11 cellular contexts compared by ENCODE assay signal in genomic region chr1:19606817-19607706, GRCh38. TPM values are rescaled to one million over a fixed set of nuclear protein-coding genes. Genes with fewer than 3 reads are reported as not detected.
DNase-seq lines count a peak whose midpoint lies in the region; ATAC-seq, FAIRE-seq and TF ChIP-seq lines count a peak whose summit lies in the region.
"Had no signal": no experiment of that assay in that cellular context is flagged by ENCODE, and none has a peak within 500 bp of the region (broad histone marks: within the 10 kb centered on the region; RNA-seq: fewer than 3 reads in every experiment).

No MANE protein-coding gene starts in this region.

- H3K9ac ChIP-seq in astrocyte (ENCODE audit: low read length) = no peak overlapping the region

- H3K4me3 Mint-ChIP-seq in CD4-positive, alpha-beta T cell = peak overlapping the region; percentile 56
- H3K4me3 Mint-ChIP-seq in astrocyte (ENCODE audit: unreplicated experiment) = no peak overlapping the region

- DNase-seq in CD4-positive, alpha-beta T cell = peak in 7 of 10 experiments; percentile 17 to 52 (median 23)
- peak in 4 of 5 experiments; percentile 30 to 86 (median 64) for DNase-seq in T-helper 2 cell
- DNase-seq in astrocyte (ENCODE audit: low read depth) = peak; percentile 53
- no peak for DNase-seq in sciatic nerve (ENCODE audit: low spot score)
- no peak for DNase-seq in NCI-H1092 (lab: John Stamatoyannopoulos, UW)
- DNase-seq in iPS-NIHi11 (ENCODE audit: low spot score) = no peak
- DNase-seq: NCI-H1436 treated with DMSO at 0.1 percent for 48 hours had no signal

- intact Hi-C loops in CD4-positive, alpha-beta T cell (cut with DNase I, micrococcal nuclease) = no loop called here
- intact Hi-C loops in sciatic nerve (cut with DNase I) = no loop called here

- H3K36me3 Mint-ChIP-seq in CD4-positive, alpha-beta T cell (ENCODE audit: low read depth) = peaks cover 58% of the 10 kb centered on the region
- no peaks in the 10 kb centered on the region for H3K36me3 Mint-ChIP-seq in astrocyte (ENCODE audit: low read depth, unreplicated experiment)

- no peaks in the 10 kb centered on the region for H3K4me1 ChIP-seq in astrocyte (ENCODE audit: insufficient read depth, low read length)

- no peak overlapping the region for H3K4me3 ChIP-seq in astrocyte (ENCODE audit: insufficient read depth, low read depth, low read length)

- no peak for TF ChIP-seq CTCF in CD4-positive, alpha-beta T cell (IDR thresholded peaks at IDR 0.05)
- TF ChIP-seq CTCF in astrocyte (IDR thresholded peaks at IDR 0.05; ENCODE audit: insufficient read depth, low read depth, low read length) = no peak

- peak; percentile 72 for ATAC-seq in CD4-positive, alpha-beta T cell (ENCODE audit: poor library complexity)
- ATAC-seq in sciatic nerve = peak; percentile 50
- ATAC-seq in HG02571 (IDR thresholded peaks at IDR 0.05; ENCODE audit: unreplicated experiment) = no peak
- no peak for ATAC-seq in HG03097 (IDR thresholded peaks at IDR 0.05; ENCODE audit: low FRiP score, unreplicated experiment)

- CTCF ChIA-PET in CD4-positive, alpha-beta T cell (lab: Charles Lee) = interaction anchor here (1.4 to 2.4 kb wide), 2 partner anchors 10 kb away, joined by 4 to 6 read pairs; a partner anchor contains a TSS

- H3K4me2 ChIP-seq in astrocyte (ENCODE audit: low read length) = no peak overlapping the region

- peaks cover 88% of the 10 kb centered on the region for H3K79me2 ChIP-seq in astrocyte (ENCODE audit: insufficient read depth, low read length)

- no peak overlapping the region for H3K27ac ChIP-seq in CD4-positive, alpha-beta T cell (ENCODE audit: low read depth, low read length)
- no peak overlapping the region for H3K27ac ChIP-seq in astrocyte (ENCODE audit: low read depth, low read length)

- no peaks in the 10 kb centered on the region for H3K27me3 ChIP-seq in CD4-positive, alpha-beta T cell (ENCODE audit: control insufficient read depth, insufficient read depth, low read length)
- H3K27me3 ChIP-seq in astrocyte (ENCODE audit: insufficient read depth, low read length) = no peaks in the 10 kb centered on the region

- no peak overlapping the region for H2AFZ ChIP-seq in astrocyte (ENCODE audit: low read depth, low read length)

- no peaks in the 10 kb centered on the region for H3K9me3 ChIP-seq in CD4-positive, alpha-beta T cell (ENCODE audit: control insufficient read depth, low read length)
- no peaks in the 10 kb centered on the region for H3K9me3 ChIP-seq in astrocyte (ENCODE audit: insufficient read depth, low read depth, low read length)

- H3K4me1 Mint-ChIP-seq in CD4-positive, alpha-beta T cell (ENCODE audit: low read depth) = peaks cover 63% of the 10 kb centered on the region
- H3K4me1 Mint-ChIP-seq in astrocyte (ENCODE audit: low read depth, unreplicated experiment) = peaks cover 3% of the 10 kb centered on the region

- POLR2A ChIA-PET in CD4-positive, alpha-beta T cell (lab: Charles Lee) = interaction anchor here (3.4 kb wide), 1 partner anchor 10 kb away, joined by 43 read pairs; a partner anchor contains a TSS

- no peaks in the 10 kb centered on the region for H3K9me3 Mint-ChIP-seq in CD4-positive, alpha-beta T cell
- H3K9me3 Mint-ChIP-seq in astrocyte (ENCODE audit: unreplicated experiment) = no peaks in the 10 kb centered on the region

- H3K27ac Mint-ChIP-seq in CD4-positive, alpha-beta T cell = peak overlapping the region; percentile 100
- no peak overlapping the region for H3K27ac Mint-ChIP-seq in astrocyte (ENCODE audit: unreplicated experiment)

- FAIRE-seq in astrocyte (lab: Jason Lieb, UNC) = no peak

- no peaks in the 10 kb centered on the region for H3K36me3 ChIP-seq in astrocyte (ENCODE audit: insufficient read depth, low read length)

- H3K27me3 Mint-ChIP-seq in CD4-positive, alpha-beta T cell = no peaks in the 10 kb centered on the region
- H3K27me3 Mint-ChIP-seq in astrocyte (ENCODE audit: low read depth, unreplicated experiment) = no peaks in the 10 kb centered on the region

- peaks cover 87% of the 10 kb centered on the region for H4K20me1 ChIP-seq in astrocyte (ENCODE audit: insufficient read depth, low read length)

RNA-seq across cellular contexts. Expression of gene NBL1, which starts 37.0 kb away (rescaled TPM):
- total RNA-seq in CD4-positive, alpha-beta T cell = 10 to 100 TPM; 26.4 to 29.7 TPM
- 58.3 and 74.8 TPM in 2 replicates for total RNA-seq in astrocyte
- total RNA-seq in sciatic nerve = 119 TPM

RNA-seq across cellular contexts. Expression of gene HTR6, which starts 57.6 kb away (rescaled TPM):
- total RNA-seq in CD4-positive, alpha-beta T cell = 1 to 10 TPM; 2.1 to 2.2 TPM
- total RNA-seq in astrocyte = 0.11 TPM in 1 of 2 replicates, not detected in the other
- not detected for total RNA-seq in sciatic nerve
- total RNA-seq: renal cortical epithelial cell, ureter had no signal

Comparison
In these comparisons a context has a peak if more than half of its experiments do, and no peak if none do; other contexts are left out.
1. ATAC-seq: peak in CD4-positive, alpha-beta T cell (single experiment) and sciatic nerve (single experiment); none in HG02571 (single experiment) and HG03097 (single experiment).
2. DNase-seq: peak in CD4-positive, alpha-beta T cell (7 of 10), T-helper 2 cell (4 of 5) and astrocyte (single experiment); none in sciatic nerve (single experiment), NCI-H1092 (single experiment) and iPS-NIHi11 (single experiment).